Comparison of ENCODE assay signal across 10 cellular contexts in the genomic region with DNA sequence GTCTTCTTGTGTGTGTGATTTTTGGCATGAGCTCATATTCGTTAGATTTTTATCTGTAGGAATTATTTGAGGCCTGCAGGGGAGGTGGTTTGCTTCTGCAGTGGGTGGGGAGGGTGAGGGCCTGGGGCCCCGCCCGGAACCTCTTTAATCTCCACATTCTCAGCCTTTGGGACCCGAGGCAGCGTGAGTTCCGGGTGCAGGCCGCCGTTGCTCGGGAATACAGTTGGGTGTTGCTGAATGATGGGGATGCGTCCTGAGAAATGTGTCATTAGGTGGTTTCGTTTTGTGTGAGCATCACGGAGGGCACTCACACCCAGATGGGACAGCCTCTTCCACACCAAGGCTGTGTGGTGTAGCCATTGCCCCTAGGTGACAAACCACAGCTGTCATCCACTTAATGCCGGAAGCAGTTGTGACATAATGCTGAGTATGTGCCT. TPM values are rescaled to one million over a fixed set of nuclear protein-coding genes. Genes with fewer than 3 reads are reported as not detected.
A peak's percentile ranks its signal among the peaks of the same experiment; 100 is the strongest.
DNase-seq lines count a peak whose midpoint lies in the region; ATAC-seq and TF ChIP-seq lines count a peak whose summit lies in the region.
"Had no signal": no experiment of that assay in that cellular context is flagged by ENCODE, and none has a peak within 500 bp of the region (broad histone marks: within the 10 kb centered on the region; RNA-seq: fewer than 3 reads in every experiment).

No MANE protein-coding gene starts in this region.

- H3K27me3 Mint-ChIP-seq in effector memory CD8-positive, alpha-beta T cell = no peaks in the 10 kb centered on the region

- in situ Hi-C loops in ACHN (cut with HindIII; ENCODE audit: low pct_ligation_motif_present, low pct_unique_long_range_greater_than_20kb, low sequenced_read_pairs) = no loop called here

- DNase-seq in effector memory CD8-positive, alpha-beta T cell = peak; percentile 81 to 87 (median 84)
- DNase-seq in stimulated activated CD8-positive, alpha-beta memory T cell treated with anti-CD3 and anti-CD28 coated beads, Interleukin-2, amount 100 ng/mL, for 1 hour (ENCODE audit: low read depth in 2 of 2) = peak; percentile 48 to 58
- no peak for DNase-seq in NCI-H82 treated with DMSO at 0.1 percent for 48 hours (lab: John Stamatoyannopoulos, UW; ENCODE audit: unreplicated experiment)
- no peak for DNase-seq in ACHN
- no peak for DNase-seq in mucosa of gallbladder (ENCODE audit: low spot score)
- DNase-seq in kidney glomerular epithelial cell (lab: John Stamatoyannopoulos, UW) = no peak

- peak overlapping the region; percentile 80 for H3K27ac ChIP-seq in VCaP
- H3K27ac ChIP-seq: esophagus muscularis mucosa had no signal

- peaks cover 29 to 34% of the 10 kb centered on the region in 2 donors for H3K4me1 Mint-ChIP-seq in effector memory CD8-positive, alpha-beta T cell (ENCODE audit: low read depth in 2 of 2)

- no peak for TF ChIP-seq CTCF in VCaP (conservative IDR thresholded peaks at IDR 0.05)

- peaks cover 0 to 2% of the 10 kb centered on the region in 2 donors for H3K9me3 Mint-ChIP-seq in effector memory CD8-positive, alpha-beta T cell

- peak overlapping the region; percentile 85 to 87 for H3K4me3 Mint-ChIP-seq in effector memory CD8-positive, alpha-beta T cell
- H3K4me3 Mint-ChIP-seq: neural crest cell had no signal

- H3K36me3 Mint-ChIP-seq in effector memory CD8-positive, alpha-beta T cell (ENCODE audit: insufficient read depth) = peaks cover 48% of the 10 kb centered on the region

- peak; percentile 83 for ATAC-seq in HG02798 (IDR thresholded peaks at IDR 0.05; ENCODE audit: poor library complexity, unreplicated experiment)
- peak; percentile 82 for ATAC-seq in effector memory CD8-positive, alpha-beta T cell (replicated peaks)

- H3K27ac Mint-ChIP-seq in effector memory CD8-positive, alpha-beta T cell = peak overlapping the region; percentile 96 to 99

RNA-seq across cellular contexts. Expression of gene GAL3ST2, which starts 13.7 kb away (rescaled TPM):
- 26.4 TPM for total RNA-seq in mucosa of gallbladder

RNA-seq across cellular contexts. Expression of gene D2HGDH, which starts 28.5 kb away (rescaled TPM):
- 71.5 TPM for total RNA-seq in mucosa of gallbladder

RNA-seq across cellular contexts. Expression of gene NEU4, which starts 46.0 kb away (rescaled TPM):
- 34.8 TPM for total RNA-seq in mucosa of gallbladder

Comparison
In these comparisons a context has a peak if more than half of its experiments do, and no peak if none do; other contexts are left out.
1. DNase-seq: peak in effector memory CD8-positive, alpha-beta T cell (3 of 3) and stimulated activated CD8-positive, alpha-beta memory T cell treated with anti-CD3 and anti-CD28 coated beads, Interleukin-2, amount 100 ng/mL, for 1 hour (2 of 2); none in NCI-H82 treated with DMSO at 0.1 percent for 48 hours (single experiment), ACHN (single experiment), mucosa of gallbladder (single experiment) and kidney glomerular epithelial cell (single experiment).